ENCODE assay signal across 8 cellular contexts in genomic region chr4:158172196-158172557, GRCh38. TPM values are rescaled to one million over a fixed set of nuclear protein-coding genes. Genes with fewer than 3 reads are reported as not detected.
A peak's percentile ranks its signal among the peaks of the same experiment; 100 is the strongest.
DNase-seq lines count a peak whose midpoint lies in the region; ATAC-seq, FAIRE-seq and TF ChIP-seq lines count a peak whose summit lies in the region.
"Had no signal": no experiment of that assay in that cellular context is flagged by ENCODE, and none has a peak within 500 bp of the region (broad histone marks: within the 10 kb centered on the region; RNA-seq: fewer than 3 reads in every experiment).

No MANE protein-coding gene starts in this region.

- H3K9me3 ChIP-seq in HUES6 (ENCODE audit: control insufficient read depth, insufficient read depth, low read depth, low read length) (no peaks in the 10 kb centered on the region), left lung (no peaks in the 10 kb centered on the region), testis (no peaks in the 10 kb centered on the region)

- ATAC-seq in left lung (peak; percentile 29), GM19463 (IDR thresholded peaks at IDR 0.05; ENCODE audit: unreplicated experiment) (no peak)

- H3K4me3 ChIP-seq in HUES6 (ENCODE audit: low read depth, low read length) (no peak overlapping the region), left lung (peak overlapping the region; percentile 25 to 53), testis (peak overlapping the region; percentile 53 to 71)

- FAIRE-seq in HTR-8/SVneo (lab: Jason Lieb, UNC): no peak

- 0 out of 2 replicates have a peak overlapping the region, but pooled peaks have one; percentile 31 for H3K27ac ChIP-seq in HUES6 (ENCODE audit: low read depth, low read length)
- peak overlapping the region; percentile 62 to 69 for H3K27ac ChIP-seq in left lung
- peak overlapping the region; percentile 82 to 84 for H3K27ac ChIP-seq in testis

- intact Hi-C loops in left lung (cut with DNase I) (loop anchor here in 1 of 2 donors (5.0 kb wide), 1 partner anchor 180 kb away; no protein-coding TSS in a partner anchor), testis (cut with DNase I; ENCODE audit: low total_unique reads) (loop anchor here (5.0 kb wide), 1 partner anchor 180 kb away; no protein-coding TSS in a partner anchor)

- H3K27me3 ChIP-seq in HUES6 (ENCODE audit: control insufficient read depth, insufficient read depth, low read length) (no peaks in the 10 kb centered on the region), left lung (peaks cover 0 to 14% of the 10 kb centered on the region in 2 donors), testis (no peaks in the 10 kb centered on the region)

- DNase-seq in astrocyte of the hippocampus (ENCODE audit: low read depth, low spot score) (peak; percentile 43), left lung (no peak), testis (no peak), HTR-8/SVneo (ENCODE audit: insufficient read length, low spot score) (no peak)
- no peak for DNase-seq in activated CD4-positive, alpha-beta T cell treated with anti-CD3 and anti-CD28 coated beads for 1 hour
- DNase-seq: activated T-cell treated with anti-CD3 and anti-CD28 coated beads, Interleukin-2, amount 50 U/mL, for 24 hours had no signal

- no peak for TF ChIP-seq POLR2A in testis (IDR thresholded peaks at IDR 0.05)

- H3K4me1 ChIP-seq in HUES6 (ENCODE audit: control insufficient read depth, insufficient read depth, low read length) (0 out of 2 replicates have a peak, but pooled peaks cover 3% of the 10 kb centered on the region), left lung (peaks cover 7 to 45% of the 10 kb centered on the region in 2 donors), testis (no peaks in the 10 kb centered on the region)

- no peaks in the 10 kb centered on the region for H3K36me3 ChIP-seq in HUES6 (ENCODE audit: control insufficient read depth, insufficient read depth, low read length)
- H3K36me3 ChIP-seq in left lung: no peaks in the 10 kb centered on the region
- H3K36me3 ChIP-seq in testis (ENCODE audit: low read depth, missing control alignments): no peaks in the 10 kb centered on the region

- no peak for TF ChIP-seq CTCF in left lung (IDR thresholded peaks at IDR 0.05)
- no peak for TF ChIP-seq CTCF in testis (IDR thresholded peaks at IDR 0.05)

- H3K9ac ChIP-seq in HUES6 (ENCODE audit: low read length): no peak overlapping the region

- 16 to 22% methylated on average over 2 of the region's 2 CpGs for WGBS in testis, 2 donors

RNA-seq across cellular contexts. Expression of gene GASK1B, which starts 0.6 kb away (rescaled TPM):
- total RNA-seq in left lung (10 to 100 TPM; 41.5 to 56.8 TPM), testis (10 to 100 TPM; 19.8 to 24.0 TPM)
- 19.3 TPM for polyA plus RNA-seq in testis (ENCODE audit: insufficient read depth, low read depth, low replicate concordance)

RNA-seq across cellular contexts. Expression of gene TMEM144, which starts 38.1 kb away (rescaled TPM):
- total RNA-seq in left lung: 10 to 100 TPM; 13.9 to 16.8 TPM
- 10 to 100 TPM; 24.2 to 44.6 TPM for total RNA-seq in testis
- 45.4 TPM for polyA plus RNA-seq in testis (ENCODE audit: insufficient read depth, low read depth, low replicate concordance)

Comparison
In these comparisons a context has a peak if more than half of its experiments do, and no peak if none do; other contexts are left out.
1. H3K27ac ChIP-seq: peak in every context shown above with its lines; median percentile 83 in testis; 66 in left lung; 31 in HUES6.